ENCODE assay signal across 17 cellular contexts in genomic region chr3:37607604-37608003, GRCh38.
"Had no signal": no experiment of that assay in that cellular context is flagged by ENCODE, and none has a peak within 500 bp of the region (broad histone marks: within the 10 kb centered on the region; RNA-seq: fewer than 3 reads in every experiment).

No MANE protein-coding gene starts in this region.

- H3K4me1 ChIP-seq: right atrium auricular region had no signal

- H3K27me3 Mint-ChIP-seq: progenitor cell of endocrine pancreas had no signal

- H3K27ac Mint-ChIP-seq: activated naive CD4-positive, alpha-beta T cell treated with anti-CD3 and anti-CD28 coated beads, Interleukin-2, amount 50 U/mL, for 24 hours; progenitor cell of endocrine pancreas had no signal

- FAIRE-seq: kidney had no signal

- ATAC-seq: stimulated activated naive CD8-positive, alpha-beta T cell treated with anti-CD3 and anti-CD28 coated beads, Interleukin-15, Interleukin-2, amounts not matched to agents 100 U/mL and 50 U/mL, for 24 hours had no signal

- H3K27me3 ChIP-seq: cardiac muscle cell, dorsolateral prefrontal cortex, right atrium auricular region, vagina had no signal

- DNase-seq: activated CD4-positive, alpha-beta T cell treated with anti-CD3 and anti-CD28 coated beads, Interleukin-2, amount 50 U/mL, for 48 hours; activated gamma-delta T cell; dorsolateral prefrontal cortex; foreskin melanocyte; glutamatergic neuron; kidney; left ventricle myocardium inferior; stimulated activated CD4-positive, alpha-beta T cell treated with anti-CD3 and anti-CD28 coated beads, Interleukin-2, amount 100 ng/mL, for 24 hours; stimulated activated naive CD8-positive, alpha-beta T cell treated with anti-CD3 and anti-CD28 coated beads, Interleukin-15, Interleukin-2, amounts not matched to agents 100 U/mL and 50 U/mL, for 24 hours; substantia nigra; trophoblast cell had no signal

- H3K27ac ChIP-seq: cardiac muscle cell, left ventricle myocardium inferior, right atrium auricular region, vagina had no signal

- H3K4me1 Mint-ChIP-seq: activated naive CD4-positive, alpha-beta T cell treated with anti-CD3 and anti-CD28 coated beads, Interleukin-2, amount 50 U/mL, for 24 hours; neural crest cell had no signal

- H3K36me3 Mint-ChIP-seq: activated naive CD4-positive, alpha-beta T cell treated with anti-CD3 and anti-CD28 coated beads, Interleukin-2, amount 50 U/mL, for 24 hours had no signal

- H3K36me3 ChIP-seq: cardiac muscle cell, right atrium auricular region, vagina had no signal

- H3K9me3 ChIP-seq: left ventricle myocardium inferior, right atrium auricular region, vagina had no signal

- H3K4me3 ChIP-seq: cardiac muscle cell, dorsolateral prefrontal cortex, left ventricle myocardium inferior, right atrium auricular region, vagina had no signal

- H3K4me3 Mint-ChIP-seq: activated naive CD4-positive, alpha-beta T cell treated with anti-CD3 and anti-CD28 coated beads, Interleukin-2, amount 50 U/mL, for 24 hours; neural crest cell had no signal

- H3K9me3 Mint-ChIP-seq: activated naive CD4-positive, alpha-beta T cell treated with anti-CD3 and anti-CD28 coated beads, Interleukin-2, amount 50 U/mL, for 24 hours; neural crest cell had no signal
